8 cellular contexts compared by ENCODE assay signal in genomic region chr16:71426069-71426879, GRCh38.
DNase-seq lines count a peak whose midpoint lies in the region; ATAC-seq lines count a peak whose summit lies in the region.

No MANE protein-coding gene starts in this region.

- peak; percentile 67 for DNase-seq in D341Med (ENCODE audit: low spot score)
- peak; percentile 55 for DNase-seq in NCI-H1092 (lab: John Stamatoyannopoulos, UW)
- peak; percentile 90 for DNase-seq in amniotic epithelial cell (ENCODE audit: low read depth)
- peak; percentile 99 for DNase-seq in kidney tubule cell (ENCODE audit: low spot score)
- peak; percentile 41 for DNase-seq in stimulated activated naive CD8-positive, alpha-beta T cell treated with anti-CD3 and anti-CD28 coated beads, Interleukin-15, Interleukin-2, amounts not matched to agents 100 U/mL and 50 U/mL, for 24 hours

- ATAC-seq in GM21515 (IDR thresholded peaks at IDR 0.05; ENCODE audit: unreplicated experiment) (peak; percentile 70), GM21526 (IDR thresholded peaks at IDR 0.05; ENCODE audit: low FRiP score, unreplicated experiment) (no peak), HG02763 (IDR thresholded peaks at IDR 0.05; ENCODE audit: unreplicated experiment) (no peak)
- peak; percentile 87 for ATAC-seq in stimulated activated naive CD8-positive, alpha-beta T cell treated with anti-CD3 and anti-CD28 coated beads, Interleukin-15, Interleukin-2, amounts not matched to agents 100 U/mL and 50 U/mL, for 24 hours

Comparison
In these comparisons a context has a peak if more than half of its experiments do, and no peak if none do; other contexts are left out.
1. DNase-seq: peak in every context shown above with its lines; median percentile 99 in kidney tubule cell; 90 in amniotic epithelial cell; 67 in D341Med; 55 in NCI-H1092; 41 in stimulated activated naive CD8-positive, alpha-beta T cell treated with anti-CD3 and anti-CD28 coated beads, Interleukin-15, Interleukin-2, amounts not matched to agents 100 U/mL and 50 U/mL, for 24 hours.
2. ATAC-seq: peak in GM21515 (single experiment) and stimulated activated naive CD8-positive, alpha-beta T cell treated with anti-CD3 and anti-CD28 coated beads, Interleukin-15, Interleukin-2, amounts not matched to agents 100 U/mL and 50 U/mL, for 24 hours (single experiment); none in GM21526 (single experiment) and HG02763 (single experiment).